Comparison of ENCODE assay signal across 29 cellular contexts in genomic region chr16:80599466-80599865, GRCh38. TPM values are rescaled to one million over a fixed set of nuclear protein-coding genes. Genes with fewer than 3 reads are reported as not detected.
DNase-seq lines count a peak whose midpoint lies in the region; ATAC-seq and TF ChIP-seq lines count a peak whose summit lies in the region.
"Had no signal": no experiment of that assay in that cellular context is flagged by ENCODE, and none has a peak within 500 bp of the region (broad histone marks: within the 10 kb centered on the region; RNA-seq: fewer than 3 reads in every experiment).

No MANE protein-coding gene starts in this region.

- H2BK5ac ChIP-seq in neuronal stem cell (ENCODE audit: low read length): no peak overlapping the region

- H2BK12ac ChIP-seq in neuronal stem cell (ENCODE audit: low read length): no peak overlapping the region

- in situ Hi-C loops in brain microvascular endothelial cell (cut with HindIII; ENCODE audit: low pct_ligation_motif_present, low sequenced_read_pairs): no loop called here

- H2BK120ac ChIP-seq in neuronal stem cell (ENCODE audit: low read depth, low read length): no peak overlapping the region

- H2AK5ac ChIP-seq in neuronal stem cell (ENCODE audit: low read depth, low read length): no peak overlapping the region

- H3K18ac ChIP-seq in neuronal stem cell (ENCODE audit: low read length): no peak overlapping the region

- no peak overlapping the region for H3K27ac ChIP-seq in AG04450 (ENCODE audit: low read depth, low read length)
- H3K27ac ChIP-seq in brain microvascular endothelial cell: no peak overlapping the region
- no peak overlapping the region for H3K27ac ChIP-seq in neuronal stem cell (replicated peaks; ENCODE audit: low read length)
- H3K27ac ChIP-seq: A549, colonic mucosa, lower lobe of right lung, ovary, spleen, tibial artery had no signal

- POLR2A ChIA-PET in AG04450 (lab: Yijun Ruan, JAX): no interaction called here

- H3K9ac ChIP-seq in neuronal stem cell (ENCODE audit: low read depth, low read length, poor library complexity): no peak overlapping the region
- H3K9ac ChIP-seq: SK-N-SH had no signal

- no peak overlapping the region for H3K4ac ChIP-seq in neuronal stem cell (ENCODE audit: low read length)

- CTCF ChIA-PET in AG04450 (lab: Charles Lee): no interaction called here

- ATAC-seq in HG03159 (IDR thresholded peaks at IDR 0.05; ENCODE audit: unreplicated experiment): no peak
- no peak for ATAC-seq in GM19455 (IDR thresholded peaks at IDR 0.05; ENCODE audit: unreplicated experiment)
- ATAC-seq: A549; activated CD8-positive, alpha-beta T cell treated with anti-CD3 and anti-CD28 coated beads for 36 hours; activated T-helper 17 cell treated with anti-CD3 and anti-CD28 coated beads, Interleukin-2, amount 50 U/mL, for 72 hours; lower lobe of right lung; natural killer cell had no signal

- H4K91ac ChIP-seq in neuronal stem cell (ENCODE audit: low read depth, low read length, poor library complexity): no peak overlapping the region

- H3K36me3 ChIP-seq in brain microvascular endothelial cell (replicated peaks) (no peaks in the 10 kb centered on the region), neuronal stem cell (replicated peaks in 1 of 2; ENCODE audit: control insufficient read depth in 2 of 2, insufficient read depth in 2 of 2, low read length in 2 of 2) (peaks cover 0 to 2% of the 10 kb centered on the region in 2 donors)
- H3K36me3 ChIP-seq: colonic mucosa, ovary, tibial artery had no signal

- H3K4me3 ChIP-seq in AG04450 (ENCODE audit: low read depth, low read length) (no peak overlapping the region), brain microvascular endothelial cell (ENCODE audit: low read depth, low read length) (no peak overlapping the region), neuronal stem cell (ENCODE audit: low read length in 2 of 2) (no peak overlapping the region)
- H3K4me3 ChIP-seq: A549, colonic mucosa, lower lobe of right lung, ovary, spleen, tibial artery had no signal

- DNase-seq in AG04450 (ENCODE audit: low read depth, low spot score) (peak; percentile 8), HS-5 (ENCODE audit: low read depth) (peak; percentile 81), brain microvascular endothelial cell (peak; percentile 43), iris pigment epithelial cell (ENCODE audit: low read depth) (peak; percentile 18), neuronal stem cell (ENCODE audit: low spot score) (no peak), DMS 273 treated with DMSO at 0.1 percent for 48 hours (lab: John Stamatoyannopoulos, UW) (no peak)
- DNase-seq: activated CD4-positive, alpha-beta T cell treated with anti-CD3 and anti-CD28 coated beads for 1 hour; activated CD8-positive, alpha-beta T cell treated with anti-CD3 and anti-CD28 coated beads for 36 hours; amygdala; C1 segment of cervical spinal cord; colonic mucosa; COR-L47; DMS79 treated with DMSO at 0.1 percent for 48 hours; effector memory CD4-positive, alpha-beta T cell; lower lobe of right lung; natural killer cell; NCI-H2029 treated with DMSO at 0.1 percent for 48 hours; NCI-H2227 treated with DMSO at 0.1 percent for 48 hours; NCI-H774; ovary; retina; SK-N-SH; spleen; tibial artery had no signal

- H3K4me2 ChIP-seq in neuronal stem cell (ENCODE audit: insufficient read depth, low read length, poor library complexity, severe bottlenecking): no peak overlapping the region
- H3K4me2 ChIP-seq: A549, SK-N-SH had no signal

- TF ChIP-seq CTCF in AG04450 (IDR thresholded peaks at IDR 0.05; ENCODE audit: low read depth, low read length): no peak
- TF ChIP-seq CTCF in brain microvascular endothelial cell (IDR thresholded peaks at IDR 0.05; ENCODE audit: low read depth, low read length, missing control alignments): no peak

- no peaks in the 10 kb centered on the region for H3K4me1 ChIP-seq in neuronal stem cell (ENCODE audit: control insufficient read depth in 2 of 2, insufficient read depth in 1 of 2, low read depth in 1 of 2, low read length in 2 of 2)
- H3K4me1 ChIP-seq: A549, colonic mucosa, lower lobe of right lung, spleen, tibial artery had no signal

- no peak overlapping the region for H4K8ac ChIP-seq in neuronal stem cell (ENCODE audit: low read depth, low read length)

- WGBS in neuronal stem cell (ENCODE audit: extremely low coverage in 2 of 2, insufficient read length in 2 of 2, insufficient replicate concordance in 1 of 2), 2 donors: no CpG with 5 or more reads among the region's 3 CpGs

- H3K9me3 ChIP-seq in AG04450 (ENCODE audit: control insufficient read depth, insufficient read depth, low read length): no peaks in the 10 kb centered on the region
- H3K9me3 ChIP-seq in neuronal stem cell (replicated peaks in 1 of 2; ENCODE audit: control insufficient read depth in 2 of 2, insufficient read depth in 1 of 2, low read depth in 1 of 2, low read length in 2 of 2): peaks cover 0 to 1% of the 10 kb centered on the region in 2 donors
- H3K9me3 ChIP-seq: A549, colonic mucosa, lower lobe of right lung, ovary, SK-N-SH, spleen, tibial artery had no signal

- H2AFZ ChIP-seq in neuronal stem cell (ENCODE audit: low read length): no peak overlapping the region

- no peaks in the 10 kb centered on the region for H3K79me1 ChIP-seq in neuronal stem cell (ENCODE audit: low read depth, low read length)

- H3K14ac ChIP-seq in neuronal stem cell (ENCODE audit: low read length): no peak overlapping the region

- H2BK15ac ChIP-seq in neuronal stem cell (ENCODE audit: low read length): no peak overlapping the region

- H3K27me3 ChIP-seq in AG04450 (ENCODE audit: control insufficient read depth, insufficient read depth, low read length): no peaks in the 10 kb centered on the region
- H3K27me3 ChIP-seq in brain microvascular endothelial cell (replicated peaks): no peaks in the 10 kb centered on the region
- no peaks in the 10 kb centered on the region for H3K27me3 ChIP-seq in neuronal stem cell (ENCODE audit: control insufficient read depth in 3 of 3, insufficient read depth in 3 of 3, low read depth in 1 of 3, low read length in 3 of 3)
- H3K27me3 ChIP-seq: colonic mucosa, ovary, spleen, tibial artery had no signal

- H3K23ac ChIP-seq in neuronal stem cell (ENCODE audit: low read depth, low read length, poor library complexity): no peak overlapping the region

RNA-seq across cellular contexts. Expression of gene DYNLRB2, which starts 58.7 kb away (rescaled TPM):
- polyA plus RNA-seq in AG04450 (2011; rRNA removed): 0.33 and 0.71 TPM in 2 replicates
- not detected in 2 replicates for polyA minus RNA-seq in AG04450 (2011; rRNA and poly(A)+ RNA removed)
- polyA plus RNA-seq in neuronal stem cell (2013, experiment 1 of 2): 0.59 TPM
- 0.75 TPM for polyA plus RNA-seq in neuronal stem cell (2013, experiment 2 of 2)
- polyA plus RNA-seq: A549, H1 had no signal

Comparison
In these comparisons a context has a peak if more than half of its experiments do, and no peak if none do; other contexts are left out.
1. DNase-seq: peak in AG04450 (single experiment), HS-5 (single experiment), brain microvascular endothelial cell (single experiment) and iris pigment epithelial cell (single experiment); none in neuronal stem cell (single experiment) and DMS 273 treated with DMSO at 0.1 percent for 48 hours (single experiment).